ENCODE assay signal across 16 cellular contexts in genomic region chr7:30423793-30424505, GRCh38.
"Had no signal": no experiment of that assay in that cellular context is flagged by ENCODE, and none has a peak within 500 bp of the region (broad histone marks: within the 10 kb centered on the region; RNA-seq: fewer than 3 reads in every experiment).

No MANE protein-coding gene starts in this region.

- H3K4me3 ChIP-seq: cardiac muscle cell, dorsolateral prefrontal cortex, gastroesophageal sphincter, heart right ventricle, lower lobe of right lung, ovary, tibial artery, vagina had no signal

- H3K27ac ChIP-seq: cardiac muscle cell, dorsolateral prefrontal cortex, gastroesophageal sphincter, heart right ventricle, lower lobe of right lung, ovary, tibial artery, vagina had no signal

- H3K27me3 Mint-ChIP-seq: activated CD4-positive, alpha-beta memory T cell treated with anti-CD3 and anti-CD28 coated beads, Interleukin-2, amount 10 ng/mL, durations not matched to agents 7 days and 5 days had no signal

- H3K27me3 ChIP-seq: cardiac muscle cell, dorsolateral prefrontal cortex, gastroesophageal sphincter, heart right ventricle, ovary, tibial artery, vagina had no signal

- ATAC-seq: gastroesophageal sphincter, left colon, sciatic nerve had no signal

- H3K4me1 Mint-ChIP-seq: activated CD4-positive, alpha-beta memory T cell treated with anti-CD3 and anti-CD28 coated beads, Interleukin-2, amount 10 ng/mL, durations not matched to agents 7 days and 5 days; mesothelial cell of epicardium had no signal

- H3K27ac Mint-ChIP-seq: activated CD4-positive, alpha-beta memory T cell treated with anti-CD3 and anti-CD28 coated beads, Interleukin-2, amount 10 ng/mL, durations not matched to agents 7 days and 5 days; activated naive CD4-positive, alpha-beta T cell treated with anti-CD3 and anti-CD28 coated beads for 36 hours; endodermal cell; mesothelial cell of epicardium had no signal

- H3K4me1 ChIP-seq: tibial artery, vagina had no signal

- H3K9me3 ChIP-seq: gastroesophageal sphincter, heart right ventricle, lower lobe of right lung, ovary, tibial artery, vagina had no signal

- DNase-seq: activated CD4-positive, alpha-beta memory T cell treated with anti-CD3 and anti-CD28 coated beads, Interleukin-2, amount 10 ng/mL, durations not matched to agents 7 days and 5 days; activated naive CD4-positive, alpha-beta T cell treated with anti-CD3 and anti-CD28 coated beads for 36 hours; dorsolateral prefrontal cortex; endodermal cell; heart right ventricle; left colon; lower lobe of right lung; ovary; stimulated activated CD4-positive, alpha-beta T cell treated with anti-CD3 and anti-CD28 coated beads, Interleukin-2, amount 100 ng/mL, for 24 hours; T-helper 9 cell; tibial artery had no signal

- H3K4me3 Mint-ChIP-seq: activated CD4-positive, alpha-beta memory T cell treated with anti-CD3 and anti-CD28 coated beads, Interleukin-2, amount 10 ng/mL, durations not matched to agents 7 days and 5 days; activated naive CD4-positive, alpha-beta T cell treated with anti-CD3 and anti-CD28 coated beads for 36 hours; endodermal cell; mesothelial cell of epicardium had no signal

- H3K36me3 ChIP-seq: ovary had no signal
